In genomic region chr14:68819260-68819691, GRCh38 we compare ENCODE assay signal across 8 cellular contexts. TPM values are rescaled to one million over a fixed set of nuclear protein-coding genes. Genes with fewer than 3 reads are reported as not detected.
DNase-seq lines count a peak whose midpoint lies in the region; ATAC-seq and TF ChIP-seq lines count a peak whose summit lies in the region.

No MANE protein-coding gene starts in this region.

- H3K4me1 Mint-ChIP-seq in GM23338 = peaks cover 49% of the 10 kb centered on the region

- no peak overlapping the region for H3K4me3 Mint-ChIP-seq in GM23338

- 33 to 36% methylated on average over 10 of the region's 10 CpGs for WGBS in esophagus, 2 donors

- H3K4me3 ChIP-seq in GM23338 = no peak overlapping the region
- no peak overlapping the region for H3K4me3 ChIP-seq in esophagus (ENCODE audit: low read depth in 1 of 2, low read length in 2 of 2)
- H3K4me3 ChIP-seq in retinal pigment epithelial cell (ENCODE audit: low read length) = no peak overlapping the region

- 0 out of 2 replicates have a peak, but pooled peaks cover 14% of the 10 kb centered on the region for H3F3A ChIP-seq in GM23338 (replicated peaks; ENCODE audit: low read depth)

- peaks cover 10% of the 10 kb centered on the region; the same call in 1 of the 2 replicates for H3K79me2 ChIP-seq in GM23338 (replicated peaks; ENCODE audit: insufficient read depth)

- DNase-seq in GM23338 (ENCODE audit: low spot score) (peak; percentile 71), SW480 (ENCODE audit: low spot score) (peak; percentile 61), retinal pigment epithelial cell (ENCODE audit: low read depth) (peak; percentile 98), NOMO-1 treated with dmso at 0.1 percent for 144 hours (lab: John Stamatoyannopoulos, UW; ENCODE audit: unreplicated experiment) (no peak)

- H3K4me1 ChIP-seq in GM23338 (ENCODE audit: insufficient read depth) (peaks cover 31% of the 10 kb centered on the region), esophagus (ENCODE audit: control insufficient read depth in 2 of 2, insufficient read depth in 2 of 2, low read length in 1 of 2) (peaks cover 8 to 36% of the 10 kb centered on the region in 2 donors)

- H3K9me3 Mint-ChIP-seq in GM23338 = no peaks in the 10 kb centered on the region

- no peak overlapping the region for H3K27ac ChIP-seq in GM23338 (ENCODE audit: low read depth)
- H3K27ac ChIP-seq in esophagus (ENCODE audit: low read depth in 2 of 2, low read length in 1 of 2) = peak overlapping the region; percentile 62 to 93

- H3K27me3 ChIP-seq in GM23338 (ENCODE audit: insufficient read depth) = peaks cover 4% of the 10 kb centered on the region; the same call in 1 of the 2 replicates
- no peaks in the 10 kb centered on the region for H3K27me3 ChIP-seq in esophagus (ENCODE audit: control insufficient read depth in 1 of 2, insufficient read depth in 2 of 2, low read length in 2 of 2)

- H3K36me3 ChIP-seq in GM23338 (ENCODE audit: insufficient read depth) (no peaks in the 10 kb centered on the region; the same call in 1 of the 2 replicates), esophagus (ENCODE audit: control insufficient read depth in 2 of 2, insufficient read depth in 2 of 2, low read length in 1 of 2) (no peaks in the 10 kb centered on the region)

- no peaks in the 10 kb centered on the region for H3K36me3 Mint-ChIP-seq in GM23338 (ENCODE audit: low read depth)

- H3K27me3 Mint-ChIP-seq in GM23338 (ENCODE audit: insufficient read depth, low read depth, poor library complexity) = peaks cover 18% of the 10 kb centered on the region

- H3K27ac Mint-ChIP-seq in GM23338 = no peak overlapping the region

- peak overlapping the region; percentile 75; the same call in 1 of the 2 replicates for H2AFZ ChIP-seq in GM23338

- H3K4me2 ChIP-seq in GM23338 = no peak overlapping the region

- no peaks in the 10 kb centered on the region for H3K9me3 ChIP-seq in esophagus (ENCODE audit: control insufficient read depth in 2 of 2, insufficient read depth in 1 of 2, low read depth in 1 of 2, low read length in 1 of 2)

- ATAC-seq in GM23338 = peak; percentile 47
- ATAC-seq in GM18511 (IDR thresholded peaks at IDR 0.05; ENCODE audit: unreplicated experiment) = no peak
- no peak for ATAC-seq in GM18868 (IDR thresholded peaks at IDR 0.05; ENCODE audit: unreplicated experiment)
- ATAC-seq in HG03571 (IDR thresholded peaks at IDR 0.05; ENCODE audit: unreplicated experiment) = no peak

- H4K20me1 ChIP-seq in GM23338 (replicated peaks; ENCODE audit: insufficient read depth) = no peaks in the 10 kb centered on the region

- TF ChIP-seq CTCF in GM23338 (conservative IDR thresholded peaks at IDR 0.05; ENCODE audit: low read depth in 2 of 2) = no peak
- no peak for TF ChIP-seq CTCF in retinal pigment epithelial cell (conservative IDR thresholded peaks at IDR 0.05; ENCODE audit: low read depth, low read length)

- no peaks in the 10 kb centered on the region; the same call in 1 of the 2 replicates for H3K9me2 ChIP-seq in GM23338 (ENCODE audit: insufficient read depth)

TF ChIP-seq in GM23338, 12 proteins besides CTCF, POLR2A, EP300 and RAD21:
- no peak for TF ChIP-seq ZNF331 (CRISPR knock-in tag; IDR thresholded peaks at IDR 0.05; ENCODE audit: low read depth)
- TF ChIP-seq, protein P1, sequence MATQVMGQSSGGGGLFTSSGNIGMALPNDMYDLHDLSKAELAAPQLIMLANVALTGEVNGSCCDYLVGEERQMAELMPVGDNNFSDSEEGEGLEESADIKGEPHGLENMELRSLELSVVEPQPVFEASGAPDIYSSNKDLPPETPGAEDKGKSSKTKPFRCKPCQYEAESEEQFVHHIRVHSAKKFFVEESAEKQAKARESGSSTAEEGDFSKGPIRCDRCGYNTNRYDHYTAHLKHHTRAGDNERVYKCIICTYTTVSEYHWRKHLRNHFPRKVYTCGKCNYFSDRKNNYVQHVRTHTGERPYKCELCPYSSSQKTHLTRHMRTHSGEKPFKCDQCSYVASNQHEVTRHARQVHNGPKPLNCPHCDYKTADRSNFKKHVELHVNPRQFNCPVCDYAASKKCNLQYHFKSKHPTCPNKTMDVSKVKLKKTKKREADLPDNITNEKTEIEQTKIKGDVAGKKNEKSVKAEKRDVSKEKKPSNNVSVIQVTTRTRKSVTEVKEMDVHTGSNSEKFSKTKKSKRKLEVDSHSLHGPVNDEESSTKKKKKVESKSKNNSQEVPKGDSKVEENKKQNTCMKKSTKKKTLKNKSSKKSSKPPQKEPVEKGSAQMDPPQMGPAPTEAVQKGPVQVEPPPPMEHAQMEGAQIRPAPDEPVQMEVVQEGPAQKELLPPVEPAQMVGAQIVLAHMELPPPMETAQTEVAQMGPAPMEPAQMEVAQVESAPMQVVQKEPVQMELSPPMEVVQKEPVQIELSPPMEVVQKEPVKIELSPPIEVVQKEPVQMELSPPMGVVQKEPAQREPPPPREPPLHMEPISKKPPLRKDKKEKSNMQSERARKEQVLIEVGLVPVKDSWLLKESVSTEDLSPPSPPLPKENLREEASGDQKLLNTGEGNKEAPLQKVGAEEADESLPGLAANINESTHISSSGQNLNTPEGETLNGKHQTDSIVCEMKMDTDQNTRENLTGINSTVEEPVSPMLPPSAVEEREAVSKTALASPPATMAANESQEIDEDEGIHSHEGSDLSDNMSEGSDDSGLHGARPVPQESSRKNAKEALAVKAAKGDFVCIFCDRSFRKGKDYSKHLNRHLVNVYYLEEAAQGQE (IDR thresholded peaks at IDR 0.05; ENCODE audit: unreplicated experiment) = peak; percentile 42

RNA-seq across cellular contexts. Expression of gene ZFP36L1, which starts 26.4 kb away (rescaled TPM):
- 108 and 148 TPM in 2 replicates for total RNA-seq in GM23338 (2014; rRNA removed; shearing (Covaris generic))
- polyA plus RNA-seq in GM23338 (2016; fragmentation: Nextera tagmentation; extraction: Ambion mirVana) (359 and 382 TPM in 2 replicates), esophagus (10 to 100 TPM; 58.8 to 84.0 TPM)
